ENCODE assay signal across 3 cellular contexts in genomic region chr1:214976665-214977064, GRCh38.
A peak's percentile ranks its signal among the peaks of the same experiment; 100 is the strongest.
TF ChIP-seq lines count a peak whose summit lies in the region.

No MANE protein-coding gene starts in this region.

TF ChIP-seq in GM23338, 12 proteins besides CTCF, POLR2A, EP300 and RAD21 (continues in another document):
- TF ChIP-seq, protein P1, sequence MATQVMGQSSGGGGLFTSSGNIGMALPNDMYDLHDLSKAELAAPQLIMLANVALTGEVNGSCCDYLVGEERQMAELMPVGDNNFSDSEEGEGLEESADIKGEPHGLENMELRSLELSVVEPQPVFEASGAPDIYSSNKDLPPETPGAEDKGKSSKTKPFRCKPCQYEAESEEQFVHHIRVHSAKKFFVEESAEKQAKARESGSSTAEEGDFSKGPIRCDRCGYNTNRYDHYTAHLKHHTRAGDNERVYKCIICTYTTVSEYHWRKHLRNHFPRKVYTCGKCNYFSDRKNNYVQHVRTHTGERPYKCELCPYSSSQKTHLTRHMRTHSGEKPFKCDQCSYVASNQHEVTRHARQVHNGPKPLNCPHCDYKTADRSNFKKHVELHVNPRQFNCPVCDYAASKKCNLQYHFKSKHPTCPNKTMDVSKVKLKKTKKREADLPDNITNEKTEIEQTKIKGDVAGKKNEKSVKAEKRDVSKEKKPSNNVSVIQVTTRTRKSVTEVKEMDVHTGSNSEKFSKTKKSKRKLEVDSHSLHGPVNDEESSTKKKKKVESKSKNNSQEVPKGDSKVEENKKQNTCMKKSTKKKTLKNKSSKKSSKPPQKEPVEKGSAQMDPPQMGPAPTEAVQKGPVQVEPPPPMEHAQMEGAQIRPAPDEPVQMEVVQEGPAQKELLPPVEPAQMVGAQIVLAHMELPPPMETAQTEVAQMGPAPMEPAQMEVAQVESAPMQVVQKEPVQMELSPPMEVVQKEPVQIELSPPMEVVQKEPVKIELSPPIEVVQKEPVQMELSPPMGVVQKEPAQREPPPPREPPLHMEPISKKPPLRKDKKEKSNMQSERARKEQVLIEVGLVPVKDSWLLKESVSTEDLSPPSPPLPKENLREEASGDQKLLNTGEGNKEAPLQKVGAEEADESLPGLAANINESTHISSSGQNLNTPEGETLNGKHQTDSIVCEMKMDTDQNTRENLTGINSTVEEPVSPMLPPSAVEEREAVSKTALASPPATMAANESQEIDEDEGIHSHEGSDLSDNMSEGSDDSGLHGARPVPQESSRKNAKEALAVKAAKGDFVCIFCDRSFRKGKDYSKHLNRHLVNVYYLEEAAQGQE (IDR thresholded peaks at IDR 0.05; ENCODE audit: unreplicated experiment), result no peak
- TF ChIP-seq ZNF114 (CRISPR knock-in tag; IDR thresholded peaks at IDR 0.05) (no peak), POLR2AphosphoS5 (IDR thresholded peaks at IDR 0.05; ENCODE audit: low read depth) (no peak), JUNB (IDR thresholded peaks at IDR 0.05; ENCODE audit: unreplicated experiment) (no peak), NANOG (IDR thresholded peaks at IDR 0.05; ENCODE audit: borderline replicate concordance) (no peak)

TF ChIP-seq in IMR-90, 13 proteins besides CTCF, POLR2A, EP300 and RAD21:
- no peak for TF ChIP-seq MXI1 (IDR thresholded peaks at IDR 0.05; ENCODE audit: borderline replicate concordance, low read depth, low read length)
- no peak for TF ChIP-seq BHLHE40 (IDR thresholded peaks at IDR 0.05; ENCODE audit: low read depth, low read length)
- no peak for TF ChIP-seq FOS (IDR thresholded peaks at IDR 0.05; ENCODE audit: low read depth, low read length)
- TF ChIP-seq, protein P2, sequence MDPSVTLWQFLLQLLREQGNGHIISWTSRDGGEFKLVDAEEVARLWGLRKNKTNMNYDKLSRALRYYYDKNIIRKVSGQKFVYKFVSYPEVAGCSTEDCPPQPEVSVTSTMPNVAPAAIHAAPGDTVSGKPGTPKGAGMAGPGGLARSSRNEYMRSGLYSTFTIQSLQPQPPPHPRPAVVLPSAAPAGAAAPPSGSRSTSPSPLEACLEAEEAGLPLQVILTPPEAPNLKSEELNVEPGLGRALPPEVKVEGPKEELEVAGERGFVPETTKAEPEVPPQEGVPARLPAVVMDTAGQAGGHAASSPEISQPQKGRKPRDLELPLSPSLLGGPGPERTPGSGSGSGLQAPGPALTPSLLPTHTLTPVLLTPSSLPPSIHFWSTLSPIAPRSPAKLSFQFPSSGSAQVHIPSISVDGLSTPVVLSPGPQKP (IDR thresholded peaks at IDR 0.05; ENCODE audit: borderline replicate concordance, low read depth, low read length), result no peak
- TF ChIP-seq SMC3 (IDR thresholded peaks at IDR 0.05; ENCODE audit: low read depth, low read length), result no peak
- no peak for TF ChIP-seq NFE2L2 (IDR thresholded peaks at IDR 0.05; ENCODE audit: low read depth, low read length)
- TF ChIP-seq, protein P3, sequence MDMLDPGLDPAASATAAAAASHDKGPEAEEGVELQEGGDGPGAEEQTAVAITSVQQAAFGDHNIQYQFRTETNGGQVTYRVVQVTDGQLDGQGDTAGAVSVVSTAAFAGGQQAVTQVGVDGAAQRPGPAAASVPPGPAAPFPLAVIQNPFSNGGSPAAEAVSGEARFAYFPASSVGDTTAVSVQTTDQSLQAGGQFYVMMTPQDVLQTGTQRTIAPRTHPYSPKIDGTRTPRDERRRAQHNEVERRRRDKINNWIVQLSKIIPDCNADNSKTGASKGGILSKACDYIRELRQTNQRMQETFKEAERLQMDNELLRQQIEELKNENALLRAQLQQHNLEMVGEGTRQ (IDR thresholded peaks at IDR 0.05; ENCODE audit: low read depth, low read length), result no peak
- TF ChIP-seq RCOR1 (IDR thresholded peaks at IDR 0.05; ENCODE audit: insufficient replicate concordance, low read length), result no peak
- TF ChIP-seq CEBPB (IDR thresholded peaks at IDR 0.05; ENCODE audit: low read depth, low read length), result no peak
- TF ChIP-seq RFX5 (IDR thresholded peaks at IDR 0.05; ENCODE audit: low read depth, low read length), result no peak
- TF ChIP-seq CHD1 (IDR thresholded peaks at IDR 0.05; ENCODE audit: low read depth, low read length), result no peak
- TF ChIP-seq MAZ (IDR thresholded peaks at IDR 0.05; ENCODE audit: borderline replicate concordance, low read depth, low read length), result no peak
TF ChIP-seq in IMR-90: peak in this region for 0.

TF ChIP-seq in H1, 55 proteins besides CTCF, POLR2A, EP300 and RAD21:
- TF ChIP-seq TCF12 (IDR thresholded peaks at IDR 0.05; ENCODE audit: low read depth, low read length), result peak; percentile 84
- TF ChIP-seq, protein P3 (IDR thresholded peaks at IDR 0.05; ENCODE audit: low read length), result no peak
